Comparison of ENCODE assay signal across 17 cellular contexts in genomic region chr1:9482816-9483572, GRCh38.
"Had no signal": no experiment of that assay in that cellular context is flagged by ENCODE, and none has a peak within 500 bp of the region (broad histone marks: within the 10 kb centered on the region; RNA-seq: fewer than 3 reads in every experiment).

No MANE protein-coding gene starts in this region.

- H3K27ac ChIP-seq: brain microvascular endothelial cell, foreskin keratinocyte, sigmoid colon, stomach, thoracic aorta, VCaP had no signal

- H3K36me3 ChIP-seq: brain microvascular endothelial cell, sigmoid colon, stomach, thoracic aorta had no signal

- DNase-seq: activated CD4-positive, alpha-beta T cell treated with anti-CD3 and anti-CD28 coated beads, Interleukin-2, amount 50 U/mL, for 48 hours; activated naive CD4-positive, alpha-beta T cell treated with Interleukin-2 at 50 U/mL for 16 hours; anterior cingulate cortex; brain microvascular endothelial cell; cortex of kidney; effector CD4-positive, alpha-beta T cell; foreskin keratinocyte; glutamatergic neuron; immature natural killer cell; naive thymus-derived CD8-positive, alpha-beta T cell; nucleus accumbens; sigmoid colon; stimulated activated CD4-positive, alpha-beta T cell treated with anti-CD3 and anti-CD28 coated beads, Interleukin-1b, Interleukin-23, amount 100 ng/mL, for 48 hours; stomach had no signal

- ATAC-seq: activated T-helper 17 cell treated with anti-CD3 and anti-CD28 coated beads, Interleukin-2, amount 50 U/mL, for 72 hours; foreskin keratinocyte; naive thymus-derived CD8-positive, alpha-beta T cell had no signal

- H3K27me3 ChIP-seq: brain microvascular endothelial cell, sigmoid colon, stomach had no signal

- H3K9me3 ChIP-seq: sigmoid colon, stomach, thoracic aorta had no signal

- H3K4me3 ChIP-seq: sigmoid colon, stomach, thoracic aorta had no signal

- H3K4me1 ChIP-seq: foreskin keratinocyte, sigmoid colon, stomach had no signal
